In genomic region chr2:217647226-217647625, GRCh38 we compare ENCODE assay signal across 5 cellular contexts.
"Had no signal": no experiment of that assay in that cellular context is flagged by ENCODE, and none has a peak within 500 bp of the region (broad histone marks: within the 10 kb centered on the region; RNA-seq: fewer than 3 reads in every experiment).

No MANE protein-coding gene starts in this region.

- H3K27ac ChIP-seq: HL-60 had no signal

- H3K36me3 Mint-ChIP-seq: IgD-negative memory B cell had no signal

- ATAC-seq: HepG2, K562 had no signal

- H3K4me1 Mint-ChIP-seq: IgD-negative memory B cell had no signal

- H3K4me3 Mint-ChIP-seq: IgD-negative memory B cell had no signal

- H3K4me3 ChIP-seq: K562 had no signal

- DNase-seq: KBM-7 had no signal

- H3K27ac Mint-ChIP-seq: IgD-negative memory B cell had no signal
